Comparison of ENCODE assay signal across 31 cellular contexts in the genomic region with DNA sequence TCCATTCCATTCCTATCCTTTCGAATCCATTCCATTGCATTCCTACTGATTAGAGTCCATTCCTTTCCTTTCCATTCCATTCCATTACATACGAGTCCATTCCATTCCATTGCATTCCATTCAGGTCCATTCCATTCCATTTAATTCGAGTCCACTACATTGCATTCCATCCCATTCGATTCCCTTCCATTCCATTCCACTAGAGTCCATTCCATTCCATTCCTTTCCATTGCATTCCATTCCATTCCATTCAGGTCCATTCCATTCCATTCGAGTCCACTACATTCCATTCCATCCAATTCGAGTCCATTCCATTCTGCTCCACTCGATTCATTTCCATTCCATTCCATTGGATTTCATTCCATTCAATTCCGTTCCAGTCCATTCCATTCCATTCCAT.
"Had no signal": no experiment of that assay in that cellular context is flagged by ENCODE, and none has a peak within 500 bp of the region (broad histone marks: within the 10 kb centered on the region; RNA-seq: fewer than 3 reads in every experiment).

No MANE protein-coding gene starts in this region.

- H3K9me3 ChIP-seq: lower lobe of right lung had no signal

- H2AFZ ChIP-seq: neural progenitor cell, parathyroid adenoma had no signal

- H3K9ac ChIP-seq: neural progenitor cell, parathyroid adenoma had no signal

- H3K4me1 ChIP-seq: heart left ventricle, lower lobe of right lung, neural progenitor cell, parathyroid adenoma, sigmoid colon, spleen, tibial nerve, upper lobe of left lung, vagina had no signal

- H3K4me3 ChIP-seq: heart left ventricle, lower lobe of right lung, neural progenitor cell, sigmoid colon, spleen, tibial nerve, upper lobe of left lung, vagina had no signal

- ATAC-seq: heart left ventricle; left cardiac atrium; left lobe of liver; left ventricle myocardium superior; lower lobe of right lung; natural killer cell; right cardiac atrium; stimulated activated memory B cell treated with anti-CD40 and anti-IgM and Interleukin-4, amounts not matched to agents 10 μg/mL and 1 μg/mL and 100 μg/mL, for 72 hours; stimulated activated naive CD8-positive, alpha-beta T cell treated with anti-CD3 and anti-CD28 coated beads, Interleukin-15, amount 100 ng/mL, for 72 hours had no signal

- DNase-seq: heart left ventricle; hypothalamus; islet precursor cell; kidney glomerular epithelial cell; left cardiac atrium; left ventricle myocardium superior; lower lobe of right lung; mammary epithelial cell; mesenchymal stem cell; naive B cell; natural killer cell; nephron progenitor cell; occipital lobe; retina; right cardiac atrium; sigmoid colon; small intestine; spleen; stimulated activated CD4-positive, alpha-beta T cell treated with anti-CD3 and anti-CD28 coated beads, Interleukin-4, amount 100 ng/mL, for 4 hours; stimulated activated CD8-positive, alpha-beta memory T cell treated with anti-CD3 and anti-CD28 coated beads, Interleukin-4, amount 100 ng/mL, for 48 hours; stimulated activated naive CD4-positive, alpha-beta T cell treated with Interleukin-2 at 50 U/mL for 16 hours; stimulated activated naive CD8-positive, alpha-beta T cell treated with anti-CD3 and anti-CD28 coated beads, Interleukin-15, amount 100 ng/mL, for 72 hours; substantia nigra; upper lobe of left lung had no signal

- H3K4me2 ChIP-seq: neural progenitor cell had no signal

- H3K36me3 ChIP-seq: heart left ventricle, lower lobe of right lung, neural progenitor cell, neutrophil, sigmoid colon, spleen, tibial nerve, upper lobe of left lung, vagina had no signal

- H3K27me3 ChIP-seq: heart left ventricle, neural progenitor cell, neutrophil, sigmoid colon, spleen, tibial nerve, upper lobe of left lung, vagina had no signal

- H3K27ac ChIP-seq: heart left ventricle, lower lobe of right lung, neural progenitor cell, neutrophil, parathyroid adenoma, sigmoid colon, spleen, tibial nerve, upper lobe of left lung, vagina had no signal
